29 cellular contexts compared by ENCODE assay signal in genomic region chr15:50252556-50252955, GRCh38. TPM values are rescaled to one million over a fixed set of nuclear protein-coding genes. Genes with fewer than 3 reads are reported as not detected.
"Had no signal": no experiment of that assay in that cellular context is flagged by ENCODE, and none has a peak within 500 bp of the region (broad histone marks: within the 10 kb centered on the region; RNA-seq: fewer than 3 reads in every experiment).

No MANE protein-coding gene starts in this region.

- H3K4me3 Mint-ChIP-seq: activated CD4-positive, alpha-beta T cell treated with anti-CD3 and anti-CD28 coated beads for 36 hours; activated CD8-positive, alpha-beta T cell treated with anti-CD3 and anti-CD28 coated beads for 36 hours; activated naive CD8-positive, alpha-beta T cell; activated T-cell treated with anti-CD3 and anti-CD28 coated beads, Interleukin-2, amount 50 U/mL, for 4 hours; activated T-helper 17 cell treated with anti-CD3 and anti-CD28 coated beads, Interleukin-2, amount 50 U/mL, for 72 hours; central memory CD8-positive, alpha-beta T cell had no signal

- H3K36me3 Mint-ChIP-seq: activated naive CD8-positive, alpha-beta T cell had no signal

- DNase-seq: activated CD4-positive, alpha-beta T cell treated with anti-CD3 and anti-CD28 coated beads for 36 hours; activated CD4-positive, alpha-beta T cell treated with anti-CD3 and anti-CD28 coated beads, Interleukin-2, amount 50 U/mL, for 1 hour; activated CD4-positive, alpha-beta T cell treated with anti-CD3 and anti-CD28 coated beads, Interleukin-2, amount 50 U/mL, for 48 hours; activated CD4-positive, CD25-positive, alpha-beta regulatory T cell; activated CD4-positive, CD25-positive, alpha-beta regulatory T cell treated with anti-CD3 and anti-CD28 coated beads, Interleukin-2, amount 50 U/mL, for 72 hours; activated CD8-positive, alpha-beta memory T cell treated with anti-CD3 and anti-CD28 coated beads for 24 hours; activated CD8-positive, alpha-beta T cell treated with anti-CD3 and anti-CD28 coated beads for 36 hours; activated effector memory CD4-positive, alpha-beta T cell treated with Interleukin-2 at 50 U/mL for 16 hours; activated gamma-delta T cell treated with Interleukin-2 at 50 U/mL for 16 hours; activated naive CD4-positive, alpha-beta T cell treated with anti-CD3 and anti-CD28 coated beads, Interleukin-2, amount 50 U/mL, for 16 hours; activated naive CD4-positive, alpha-beta T cell treated with Interleukin-2 at 50 U/mL for 16 hours; activated T-cell treated with anti-CD3 and anti-CD28 coated beads, Interleukin-2, amount 50 U/mL, for 4 hours; amniotic stem cell; anterior cingulate cortex; brain microvascular endothelial cell; effector CD8-positive, alpha-beta T cell; foreskin keratinocyte; gastrocnemius medialis; glutamatergic neuron; heart left ventricle; T-helper 2 cell had no signal

- H3K27ac Mint-ChIP-seq: activated CD4-positive, alpha-beta T cell treated with anti-CD3 and anti-CD28 coated beads for 36 hours; activated CD8-positive, alpha-beta T cell treated with anti-CD3 and anti-CD28 coated beads for 36 hours; activated naive CD8-positive, alpha-beta T cell; activated T-helper 17 cell treated with anti-CD3 and anti-CD28 coated beads, Interleukin-2, amount 50 U/mL, for 72 hours had no signal

- ATAC-seq: activated CD4-positive, alpha-beta T cell treated with anti-CD3 and anti-CD28 coated beads for 36 hours; activated CD8-positive, alpha-beta T cell treated with anti-CD3 and anti-CD28 coated beads for 36 hours; activated T-cell treated with anti-CD3 and anti-CD28 coated beads, Interleukin-2, amount 50 U/mL, for 4 hours; activated T-helper 17 cell treated with anti-CD3 and anti-CD28 coated beads, Interleukin-2, amount 50 U/mL, for 72 hours; esophagus mucosa; foreskin keratinocyte; gastrocnemius medialis; heart left ventricle had no signal

- H3K9me3 Mint-ChIP-seq: activated CD8-positive, alpha-beta T cell treated with anti-CD3 and anti-CD28 coated beads for 36 hours; activated T-cell treated with anti-CD3 and anti-CD28 coated beads, Interleukin-2, amount 50 U/mL, for 4 hours; activated T-helper 17 cell treated with anti-CD3 and anti-CD28 coated beads, Interleukin-2, amount 50 U/mL, for 72 hours; central memory CD8-positive, alpha-beta T cell had no signal

- H3K27me3 Mint-ChIP-seq: activated CD4-positive, alpha-beta T cell treated with anti-CD3 and anti-CD28 coated beads for 36 hours; activated CD8-positive, alpha-beta T cell treated with anti-CD3 and anti-CD28 coated beads for 36 hours; activated naive CD8-positive, alpha-beta T cell; activated T-helper 17 cell treated with anti-CD3 and anti-CD28 coated beads, Interleukin-2, amount 50 U/mL, for 72 hours; central memory CD8-positive, alpha-beta T cell had no signal

RNA-seq across cellular contexts. Expression of gene HDC, which starts 13.0 kb away (rescaled TPM):
- total RNA-seq: activated CD8-positive, alpha-beta T cell treated with anti-CD3 and anti-CD28 coated beads for 36 hours; astrocyte; bronchial epithelial cell; dermis microvascular lymphatic vessel endothelial cell; endothelial cell of umbilical vein; foreskin keratinocyte had no signal
